21 cellular contexts compared by ENCODE assay signal in the genomic region with DNA sequence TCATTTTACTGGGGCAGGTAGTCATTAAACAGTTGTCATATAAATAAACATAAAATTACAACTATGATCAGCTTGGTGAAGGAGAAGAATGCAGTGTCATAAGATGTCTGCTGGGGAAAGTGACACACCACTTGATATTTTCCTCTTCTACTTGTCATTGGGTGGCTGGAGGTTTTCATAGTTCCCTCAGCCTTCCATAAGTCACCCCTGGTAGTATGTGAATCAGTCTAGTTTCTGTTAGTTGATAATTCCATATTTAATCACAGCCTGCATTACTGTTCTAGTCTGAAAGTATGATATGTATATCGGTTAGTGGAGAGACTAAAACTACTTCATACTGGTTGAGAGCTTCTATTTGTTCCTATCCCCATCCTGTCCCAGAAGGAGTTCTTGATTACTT.
"Had no signal": no experiment of that assay in that cellular context is flagged by ENCODE, and none has a peak within 500 bp of the region (broad histone marks: within the 10 kb centered on the region; RNA-seq: fewer than 3 reads in every experiment).

No MANE protein-coding gene starts in this region.

- H3K4me1 Mint-ChIP-seq: memory B cell had no signal

- H3K9me3 Mint-ChIP-seq: endodermal cell had no signal

- H3K27me3 Mint-ChIP-seq: memory B cell, progenitor cell of endocrine pancreas had no signal

- H3K4me3 Mint-ChIP-seq: endodermal cell, memory B cell, natural killer cell, neural crest cell had no signal

- H3K27ac Mint-ChIP-seq: endodermal cell, memory B cell, natural killer cell had no signal

- ATAC-seq: esophagus mucosa, gastrocnemius medialis, natural killer cell, sciatic nerve, upper lobe of right lung had no signal

- H3K36me3 Mint-ChIP-seq: memory B cell, natural killer cell had no signal

- DNase-seq: cerebellar nuclear complex; effector CD8-positive, alpha-beta T cell; endodermal cell; foreskin fibroblast; gastrocnemius medialis; head of caudate nucleus; kidney; left colon; natural killer cell; stimulated activated CD4-positive, alpha-beta T cell treated with anti-CD3 and anti-CD28 coated beads, Interleukin-12 subunit alpha, Interleukin-12 subunit beta, amount 100 ng/mL, for 4 hours; stimulated activated CD4-positive, alpha-beta T cell treated with anti-CD3 and anti-CD28 coated beads, Interleukin-1b, Interleukin-23, amount 100 ng/mL, for 48 hours; stimulated activated CD4-positive, alpha-beta T cell treated with anti-CD3 and anti-CD28 coated beads, Interleukin-4, amount 100 ng/mL, for 1 hour; stimulated activated CD8-positive, alpha-beta memory T cell treated with anti-CD3 and anti-CD28 coated beads, Interleukin-4, amount 100 ng/mL, for 48 hours; stimulated activated naive CD4-positive, alpha-beta T cell treated with Interleukin-2 at 50 U/mL for 16 hours; upper lobe of right lung; uterus had no signal
